19 cellular contexts compared by ENCODE assay signal in the genomic region with DNA sequence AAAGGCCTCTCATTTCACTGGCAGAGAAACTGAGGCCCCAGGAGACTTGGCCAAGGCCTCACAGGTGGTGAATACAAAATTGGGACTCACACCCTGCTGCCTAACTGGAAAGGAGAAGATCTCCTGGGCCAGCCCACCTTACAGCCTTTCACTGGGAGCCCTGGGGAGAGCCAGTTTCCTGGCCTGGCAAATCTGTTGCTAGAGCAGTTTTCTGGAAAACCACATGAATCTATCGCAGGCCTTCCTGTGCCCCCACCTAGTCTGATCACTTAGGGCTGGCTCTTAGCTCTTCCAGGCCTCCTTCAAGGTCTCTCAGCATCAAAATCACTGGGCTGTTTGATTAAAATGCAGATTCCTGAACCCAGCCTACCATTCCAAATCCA. TPM values are rescaled to one million over a fixed set of nuclear protein-coding genes. Genes with fewer than 3 reads are reported as not detected.
DNase-seq lines count a peak whose midpoint lies in the region; ATAC-seq, FAIRE-seq and TF ChIP-seq lines count a peak whose summit lies in the region.
"Had no signal": no experiment of that assay in that cellular context is flagged by ENCODE, and none has a peak within 500 bp of the region (broad histone marks: within the 10 kb centered on the region; RNA-seq: fewer than 3 reads in every experiment).

No MANE protein-coding gene starts in this region.

- H3K36me3 ChIP-seq in KOPT-K1 (ENCODE audit: insufficient read depth, low read length), result no peaks in the 10 kb centered on the region
- no peaks in the 10 kb centered on the region for H3K36me3 ChIP-seq in kidney (ENCODE audit: control insufficient read depth in 1 of 2, insufficient read depth in 2 of 2, low read length in 2 of 2)
- H3K36me3 ChIP-seq: heart right ventricle had no signal

- peak overlapping the region; percentile 66 for H3K27ac ChIP-seq in KOPT-K1 (ENCODE audit: low read depth, low read length, poor library complexity, severe bottlenecking)
- H3K27ac ChIP-seq in kidney (ENCODE audit: low read depth in 2 of 2, low read length in 2 of 2), result no peak overlapping the region

- H3K36me3 Mint-ChIP-seq in activated naive CD4-positive, alpha-beta T cell treated with anti-CD3 and anti-CD28 coated beads, Interleukin-2, amount 50 U/mL, for 24 hours, result no peaks in the 10 kb centered on the region
- peaks cover 4% of the 10 kb centered on the region for H3K36me3 Mint-ChIP-seq in stimulated activated effector memory CD8-positive, alpha-beta T cell treated with anti-CD3 and anti-CD28 coated beads, Interleukin-12 subunit alpha, Interleukin-12 subunit beta, amount 100 ng/mL, for 72 hours

- DNase-seq in activated naive CD4-positive, alpha-beta T cell (lab: John Stamatoyannopoulos, UW), result no peak
- peak; percentile 39 for DNase-seq in kidney
- DNase-seq in stimulated activated effector memory CD8-positive, alpha-beta T cell treated with anti-CD3 and anti-CD28 coated beads, Interleukin-12 subunit alpha, Interleukin-12 subunit beta, amount 100 ng/mL, for 72 hours (ENCODE audit: low spot score in 2 of 2), result no peak
- DNase-seq in NCI-H748 treated with DMSO at 0.1 percent for 48 hours (lab: John Stamatoyannopoulos, UW), result no peak
- DNase-seq in UCSD-AML1 (lab: John Stamatoyannopoulos, UW; ENCODE audit: unreplicated experiment), result no peak
- DNase-seq: activated CD4-positive, alpha-beta T cell treated with anti-CD3 and anti-CD28 coated beads, Interleukin-2, amount 50 U/mL, for 1 hour; activated T-cell treated with anti-CD3 and anti-CD28 coated beads, Interleukin-2, amount 50 U/mL, for 4 hours; amygdala; cerebellar nuclear complex; GOT3; NCI-H187 treated with DMSO at 0.1 percent for 48 hours; stimulated activated CD4-positive, alpha-beta T cell treated with anti-CD3 and anti-CD28 coated beads, Interleukin-15, amount 100 ng/mL, for 24 hours; stimulated activated naive CD4-positive, alpha-beta T cell had no signal

- TF ChIP-seq CTCF in kidney (IDR thresholded peaks at IDR 0.05; ENCODE audit: borderline replicate concordance, extremely low read depth, insufficient read depth), result no peak

- H3K4me1 ChIP-seq in kidney (ENCODE audit: control insufficient read depth in 1 of 2, insufficient read depth in 1 of 2, low read depth in 1 of 2, low read length in 2 of 2), result peaks cover 0 to 4% of the 10 kb centered on the region in 2 donors

- H3K27me3 Mint-ChIP-seq in activated naive CD4-positive, alpha-beta T cell treated with anti-CD3 and anti-CD28 coated beads, Interleukin-2, amount 50 U/mL, for 24 hours, result no peaks in the 10 kb centered on the region
- H3K27me3 Mint-ChIP-seq: type B pancreatic cell had no signal

- peaks cover 22% of the 10 kb centered on the region for H3K4me1 Mint-ChIP-seq in activated naive CD4-positive, alpha-beta T cell treated with anti-CD3 and anti-CD28 coated beads, Interleukin-2, amount 50 U/mL, for 24 hours
- H3K4me1 Mint-ChIP-seq in stimulated activated effector memory CD8-positive, alpha-beta T cell treated with anti-CD3 and anti-CD28 coated beads, Interleukin-12 subunit alpha, Interleukin-12 subunit beta, amount 100 ng/mL, for 72 hours, result peaks cover 20% of the 10 kb centered on the region

- H3K9me3 Mint-ChIP-seq in activated naive CD4-positive, alpha-beta T cell treated with anti-CD3 and anti-CD28 coated beads, Interleukin-2, amount 50 U/mL, for 24 hours, result no peaks in the 10 kb centered on the region
- peaks cover 1% of the 10 kb centered on the region for H3K9me3 Mint-ChIP-seq in stimulated activated effector memory CD8-positive, alpha-beta T cell treated with anti-CD3 and anti-CD28 coated beads, Interleukin-12 subunit alpha, Interleukin-12 subunit beta, amount 100 ng/mL, for 72 hours
- H3K9me3 Mint-ChIP-seq: activated T-cell treated with anti-CD3 and anti-CD28 coated beads, Interleukin-2, amount 50 U/mL, for 4 hours had no signal

- no peak overlapping the region for H3K4me3 ChIP-seq in kidney (ENCODE audit: low read length in 2 of 2)
- H3K4me3 ChIP-seq: heart right ventricle had no signal

- ATAC-seq in stimulated activated effector memory CD8-positive, alpha-beta T cell treated with anti-CD3 and anti-CD28 coated beads, Interleukin-12 subunit alpha, Interleukin-12 subunit beta, amount 100 ng/mL, for 72 hours, result no peak
- no peak for ATAC-seq in GM19467 (IDR thresholded peaks at IDR 0.05; ENCODE audit: unreplicated experiment)
- ATAC-seq: activated T-cell treated with anti-CD3 and anti-CD28 coated beads, Interleukin-2, amount 50 U/mL, for 4 hours had no signal

- peaks cover 7% of the 10 kb centered on the region for H3K9me3 ChIP-seq in KOPT-K1 (ENCODE audit: insufficient read depth, low read length, poor library complexity, severe bottlenecking)
- H3K9me3 ChIP-seq in kidney (ENCODE audit: control insufficient read depth in 1 of 2, low read length in 2 of 2), result no peaks in the 10 kb centered on the region

- no peak overlapping the region for H3K9ac ChIP-seq in kidney (ENCODE audit: low read length in 2 of 2)

- FAIRE-seq in kidney (lab: Jason Lieb, UNC), result no peak
- FAIRE-seq: TTC549 had no signal

- peak overlapping the region; percentile 76 for H3K27ac Mint-ChIP-seq in activated naive CD4-positive, alpha-beta T cell treated with anti-CD3 and anti-CD28 coated beads, Interleukin-2, amount 50 U/mL, for 24 hours
- H3K27ac Mint-ChIP-seq in stimulated activated effector memory CD8-positive, alpha-beta T cell treated with anti-CD3 and anti-CD28 coated beads, Interleukin-12 subunit alpha, Interleukin-12 subunit beta, amount 100 ng/mL, for 72 hours, result peak overlapping the region; percentile 90
- H3K27ac Mint-ChIP-seq: type B pancreatic cell had no signal

- H3K4me3 Mint-ChIP-seq in activated naive CD4-positive, alpha-beta T cell treated with anti-CD3 and anti-CD28 coated beads, Interleukin-2, amount 50 U/mL, for 24 hours, result no peak overlapping the region
- H3K4me3 Mint-ChIP-seq in stimulated activated effector memory CD8-positive, alpha-beta T cell treated with anti-CD3 and anti-CD28 coated beads, Interleukin-12 subunit alpha, Interleukin-12 subunit beta, amount 100 ng/mL, for 72 hours, result no peak overlapping the region
- H3K4me3 Mint-ChIP-seq: activated T-cell treated with anti-CD3 and anti-CD28 coated beads, Interleukin-2, amount 50 U/mL, for 4 hours; type B pancreatic cell had no signal

- intact Hi-C loops in kidney (cut with DNase I), result no loop called here

RNA-seq across cellular contexts. Expression of a gene that starts 51.9 kb away (rescaled TPM):
- total RNA-seq in kidney, result 97.1 TPM
- 15.7 TPM for polyA plus RNA-seq in kidney (ENCODE audit: insufficient read depth, low read depth, low replicate concordance)
